ENCODE assay signal across 1 cellular context in the genomic region with DNA sequence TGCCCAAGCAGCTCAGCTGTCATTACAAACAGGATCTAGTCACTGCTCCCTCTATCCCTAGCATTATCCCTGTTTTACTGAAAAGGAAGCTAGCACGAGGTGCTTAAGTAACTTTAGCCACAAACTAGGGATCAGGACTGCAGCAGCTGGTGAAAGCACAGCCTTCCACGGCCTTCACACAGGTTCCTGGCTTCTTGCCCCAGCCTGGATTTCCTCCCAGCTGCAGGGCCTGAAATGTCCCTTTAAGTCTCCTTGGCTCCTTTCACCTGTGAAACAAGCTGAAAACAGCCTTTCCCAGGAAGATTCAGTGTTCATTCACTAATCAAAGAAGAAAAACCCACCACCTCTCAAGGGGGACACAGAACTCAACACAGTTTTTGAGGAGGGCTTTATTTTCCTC.
TF ChIP-seq lines count a peak whose summit lies in the region.

No MANE protein-coding gene starts in this region.

TF ChIP-seq in H1, 55 proteins besides CTCF, POLR2A, EP300 and RAD21 (continued from another document):
- TF ChIP-seq USF2 (IDR thresholded peaks at IDR 0.05; ENCODE audit: low read length) (no peak), SP2 (IDR thresholded peaks at IDR 0.05; ENCODE audit: low read length) (no peak), ATF2 (IDR thresholded peaks at IDR 0.05; ENCODE audit: low read length) (no peak), RXRA (IDR thresholded peaks at IDR 0.05; ENCODE audit: insufficient read depth, low read depth, low read length) (no peak), KDM5A (IDR thresholded peaks at IDR 0.05; ENCODE audit: low read length) (no peak), GTF2F1 (IDR thresholded peaks at IDR 0.05; ENCODE audit: borderline replicate concordance, low read depth, low read length) (no peak)
TF ChIP-seq in H1: peak in this region for 0.
